Comparison of ENCODE assay signal across 23 cellular contexts in the genomic region with DNA sequence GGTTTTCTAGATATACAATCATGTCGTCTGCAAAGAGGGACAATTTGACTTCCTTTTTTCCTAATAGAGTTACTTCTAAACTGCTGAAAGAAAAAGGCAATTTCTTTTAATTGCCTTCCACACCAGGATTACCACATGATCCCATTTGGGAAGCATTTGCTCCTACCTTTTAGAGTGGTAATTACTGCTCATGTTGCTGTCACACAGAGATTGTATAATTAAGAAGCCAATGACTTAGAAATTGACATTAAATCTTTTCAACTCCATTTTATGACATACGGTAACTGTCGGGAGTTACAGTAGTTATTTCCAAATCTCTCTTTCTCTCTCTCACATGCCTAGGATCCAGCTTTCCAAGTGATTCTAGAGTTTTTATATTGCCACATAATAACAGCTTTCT.
DNase-seq lines count a peak whose midpoint lies in the region; TF ChIP-seq lines count a peak whose summit lies in the region.
"Had no signal": no experiment of that assay in that cellular context is flagged by ENCODE, and none has a peak within 500 bp of the region (broad histone marks: within the 10 kb centered on the region; RNA-seq: fewer than 3 reads in every experiment).

No MANE protein-coding gene starts in this region.

- POLR2A ChIA-PET in HEK293 (lab: Yijun Ruan, JAX), result no interaction called here

- CTCF ChIA-PET in HEK293 (lab: Yijun Ruan, JAX), result no interaction called here

- H3F3A ChIP-seq in OCI-LY1 (ENCODE audit: insufficient read depth, low read length), result no peaks in the 10 kb centered on the region

- no peaks in the 10 kb centered on the region for H3K9me2 ChIP-seq in OCI-LY1 (ENCODE audit: low read depth, low read length)

- no peaks in the 10 kb centered on the region for H3K79me2 ChIP-seq in OCI-LY1 (ENCODE audit: insufficient read depth, low read length)

- no peak overlapping the region for H3K4me3 ChIP-seq in BLaER1 treated with 17β-estradiol and CSF1 and Interleukin-3, amounts not matched to agents 10 nM and 100 nM
- H3K4me3 ChIP-seq in HEK293 (ENCODE audit: low read depth, low read length) (no peak overlapping the region), OCI-LY1 (ENCODE audit: low read depth, low read length, poor library complexity, severe bottlenecking) (no peak overlapping the region), WERI-Rb-1 (ENCODE audit: low read depth, low read length) (no peak overlapping the region)
- H3K4me3 ChIP-seq: A549, GM12878, GM23248 had no signal

- peaks cover 0 to 11% (median 4%) of the 10 kb centered on the region in 11 experiments; a peak in 8 of 22 replicates for H3K9me3 ChIP-seq in BLaER1 treated with 17β-estradiol and CSF1 and Interleukin-3, amounts not matched to agents 10 nM and 100 nM (replicated peaks in 1 of 11)
- H3K9me3 ChIP-seq in HEK293 (ENCODE audit: control insufficient read depth, insufficient read depth, low read depth, low read length) (no peaks in the 10 kb centered on the region), OCI-LY1 (ENCODE audit: low read length) (no peaks in the 10 kb centered on the region), WERI-Rb-1 (ENCODE audit: severe bottlenecking) (no peaks in the 10 kb centered on the region)
- H3K9me3 ChIP-seq: A549, BE2C, Caco-2 had no signal

- H3K4me2 ChIP-seq in BLaER1 treated with 17β-estradiol and CSF1 and Interleukin-3, amounts not matched to agents 10 nM and 100 nM, result peak overlapping the region in 7 of 11 experiments; percentile 14 to 60 (median 45); a peak in 9 of 22 replicates
- no peak overlapping the region for H3K4me2 ChIP-seq in OCI-LY1 (ENCODE audit: low read length)
- H3K4me2 ChIP-seq: A549 had no signal

- H3K27ac ChIP-seq in BLaER1 treated with 17β-estradiol and CSF1 and Interleukin-3, amounts not matched to agents 10 nM and 100 nM, result peak overlapping the region in 3 of 11 experiments; percentile 10 to 43 (median 28); a peak in 4 of 22 replicates
- H3K27ac ChIP-seq in HEK293 (ENCODE audit: extremely low read depth, low read depth, low read length), result no peak overlapping the region
- peak overlapping the region; percentile 97 for H3K27ac ChIP-seq in OCI-LY1 (ENCODE audit: low read depth, low read length, poor library complexity, severe bottlenecking)
- H3K27ac ChIP-seq in WERI-Rb-1, result no peak overlapping the region
- H3K27ac ChIP-seq: A549, C4-2B, GM23248 had no signal

- H3K4me1 ChIP-seq in BLaER1 treated with 17β-estradiol and CSF1 and Interleukin-3, amounts not matched to agents 10 nM and 100 nM, result peaks cover 26 to 50% (median 43%) of the 10 kb centered on the region in 10 experiments
- no peaks in the 10 kb centered on the region; the same call in 1 of the 2 replicates for H3K4me1 ChIP-seq in HEK293 (ENCODE audit: control insufficient read depth, insufficient read depth, low read length)
- peaks cover 63% of the 10 kb centered on the region for H3K4me1 ChIP-seq in OCI-LY1 (ENCODE audit: insufficient read depth, low read length, severe bottlenecking)
- H3K4me1 ChIP-seq: A549, Caco-2 had no signal

- no peaks in the 10 kb centered on the region for H4K20me1 ChIP-seq in BLaER1 treated with 17β-estradiol and CSF1 and Interleukin-3, amounts not matched to agents 10 nM and 100 nM
- no peaks in the 10 kb centered on the region for H4K20me1 ChIP-seq in OCI-LY1 (ENCODE audit: insufficient read depth, low read length)

- DNase-seq in effector CD8-positive, alpha-beta T cell (lab: John Stamatoyannopoulos, UW), result no peak
- no peak for DNase-seq in activated T-cell treated with anti-CD3 and anti-CD28 coated beads, Interleukin-2, amount 50 U/mL, for 1 hour
- DNase-seq in stimulated activated CD4-positive, alpha-beta T cell treated with anti-CD3 and anti-CD28 coated beads, Interleukin-2, amount 100 ng/mL, for 24 hours, result no peak
- no peak for DNase-seq in WERI-Rb-1
- DNase-seq: 8988T; ACHN; AML-193; BE2C; Caco-2; CD4-positive, CD25-positive, alpha-beta regulatory T cell; CD8-positive, alpha-beta T cell; DMS153; EL; GDM1; GM23248; H9; HFFc6 had no signal

- H3K36me3 ChIP-seq in BLaER1 treated with 17β-estradiol and CSF1 and Interleukin-3, amounts not matched to agents 10 nM and 100 nM, result no peaks in the 10 kb centered on the region
- H3K36me3 ChIP-seq in HEK293 (ENCODE audit: control insufficient read depth in 2 of 2, insufficient read depth in 1 of 2, low read length in 2 of 2) (no peaks in the 10 kb centered on the region), OCI-LY1 (ENCODE audit: insufficient read depth, low read length) (no peaks in the 10 kb centered on the region), WERI-Rb-1 (no peaks in the 10 kb centered on the region)
- H3K36me3 ChIP-seq: BE2C had no signal

- 0 out of 2 replicates have a peak overlapping the region, but pooled peaks have one; percentile 70 for H2AFZ ChIP-seq in OCI-LY1 (ENCODE audit: low read length)
- H2AFZ ChIP-seq: GM23248 had no signal

- no peak for TF ChIP-seq CTCF in HEK293 (tag by site-specific recombination; IDR thresholded peaks at IDR 0.05)
- no peak for TF ChIP-seq CTCF in OCI-LY1 (IDR thresholded peaks at IDR 0.05; ENCODE audit: low read length)
- TF ChIP-seq CTCF in WERI-Rb-1 (IDR thresholded peaks at IDR 0.05; ENCODE audit: low read depth, low read length), result no peak

- no peaks in the 10 kb centered on the region for H3K27me3 ChIP-seq in BLaER1 treated with 17β-estradiol and CSF1 and Interleukin-3, amounts not matched to agents 10 nM and 100 nM
- H3K27me3 ChIP-seq in OCI-LY1 (ENCODE audit: insufficient read depth, low read length), result no peaks in the 10 kb centered on the region
- H3K27me3 ChIP-seq in WERI-Rb-1 (ENCODE audit: insufficient read depth, low read depth, severe bottlenecking), result no peaks in the 10 kb centered on the region
- H3K27me3 ChIP-seq: BE2C had no signal

- H3K9ac ChIP-seq in BLaER1 treated with 17β-estradiol and CSF1 and Interleukin-3, amounts not matched to agents 10 nM and 100 nM, result peak overlapping the region in 1 of 11 experiments; percentile 0; a peak in 2 of 22 replicates
- no peak overlapping the region for H3K9ac ChIP-seq in OCI-LY1 (ENCODE audit: low read length)
- H3K9ac ChIP-seq: GM23248 had no signal

TF ChIP-seq in HEK293, 187 proteins besides CTCF, POLR2A, EP300 and RAD21 (continues in another document):
- TF ChIP-seq, protein P1, sequence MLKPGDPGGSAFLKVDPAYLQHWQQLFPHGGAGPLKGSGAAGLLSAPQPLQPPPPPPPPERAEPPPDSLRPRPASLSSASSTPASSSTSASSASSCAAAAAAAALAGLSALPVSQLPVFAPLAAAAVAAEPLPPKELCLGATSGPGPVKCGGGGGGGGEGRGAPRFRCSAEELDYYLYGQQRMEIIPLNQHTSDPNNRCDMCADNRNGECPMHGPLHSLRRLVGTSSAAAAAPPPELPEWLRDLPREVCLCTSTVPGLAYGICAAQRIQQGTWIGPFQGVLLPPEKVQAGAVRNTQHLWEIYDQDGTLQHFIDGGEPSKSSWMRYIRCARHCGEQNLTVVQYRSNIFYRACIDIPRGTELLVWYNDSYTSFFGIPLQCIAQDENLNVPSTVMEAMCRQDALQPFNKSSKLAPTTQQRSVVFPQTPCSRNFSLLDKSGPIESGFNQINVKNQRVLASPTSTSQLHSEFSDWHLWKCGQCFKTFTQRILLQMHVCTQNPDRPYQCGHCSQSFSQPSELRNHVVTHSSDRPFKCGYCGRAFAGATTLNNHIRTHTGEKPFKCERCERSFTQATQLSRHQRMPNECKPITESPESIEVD (tag by site-specific recombination; IDR thresholded peaks at IDR 0.05), result peak; percentile 57
- TF ChIP-seq ZNF530 (tag by site-specific recombination; IDR thresholded peaks at IDR 0.05; ENCODE audit: low read depth) (no peak), ZNF670 (tag by site-specific recombination; IDR thresholded peaks at IDR 0.05; ENCODE audit: low read depth) (no peak), OSR2 (tag by site-specific recombination; IDR thresholded peaks at IDR 0.05) (peak; percentile 33; the same call in 1 of the 2 replicates), ZNF366 (tag by site-specific recombination; conservative IDR thresholded peaks at IDR 0.05) (no peak), BCL6B (tag by site-specific recombination; IDR thresholded peaks at IDR 0.05) (no peak), ZNF140 (tag by site-specific recombination; IDR thresholded peaks at IDR 0.05) (no peak), ZNF23 (tag by site-specific recombination; IDR thresholded peaks at IDR 0.05; ENCODE audit: borderline replicate concordance) (no peak), SP7 (tag by site-specific recombination; IDR thresholded peaks at IDR 0.05) (peak; percentile 57)
- TF ChIP-seq, protein P2, sequence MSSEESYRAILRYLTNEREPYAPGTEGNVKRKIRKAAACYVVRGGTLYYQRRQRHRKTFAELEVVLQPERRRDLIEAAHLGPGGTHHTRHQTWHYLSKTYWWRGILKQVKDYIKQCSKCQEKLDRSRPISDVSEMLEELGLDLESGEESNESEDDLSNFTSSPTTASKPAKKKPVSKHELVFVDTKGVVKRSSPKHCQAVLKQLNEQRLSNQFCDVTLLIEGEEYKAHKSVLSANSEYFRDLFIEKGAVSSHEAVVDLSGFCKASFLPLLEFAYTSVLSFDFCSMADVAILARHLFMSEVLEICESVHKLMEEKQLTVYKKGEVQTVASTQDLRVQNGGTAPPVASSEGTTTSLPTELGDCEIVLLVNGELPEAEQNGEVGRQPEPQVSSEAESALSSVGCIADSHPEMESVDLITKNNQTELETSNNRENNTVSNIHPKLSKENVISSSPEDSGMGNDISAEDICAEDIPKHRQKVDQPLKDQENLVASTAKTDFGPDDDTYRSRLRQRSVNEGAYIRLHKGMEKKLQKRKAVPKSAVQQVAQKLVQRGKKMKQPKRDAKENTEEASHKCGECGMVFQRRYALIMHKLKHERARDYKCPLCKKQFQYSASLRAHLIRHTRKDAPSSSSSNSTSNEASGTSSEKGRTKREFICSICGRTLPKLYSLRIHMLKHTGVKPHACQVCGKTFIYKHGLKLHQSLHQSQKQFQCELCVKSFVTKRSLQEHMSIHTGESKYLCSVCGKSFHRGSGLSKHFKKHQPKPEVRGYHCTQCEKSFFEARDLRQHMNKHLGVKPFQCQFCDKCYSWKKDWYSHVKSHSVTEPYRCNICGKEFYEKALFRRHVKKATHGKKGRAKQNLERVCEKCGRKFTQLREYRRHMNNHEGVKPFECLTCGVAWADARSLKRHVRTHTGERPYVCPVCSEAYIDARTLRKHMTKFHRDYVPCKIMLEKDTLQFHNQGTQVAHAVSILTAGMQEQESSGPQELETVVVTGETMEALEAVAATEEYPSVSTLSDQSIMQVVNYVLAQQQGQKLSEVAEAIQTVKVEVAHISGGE (tag by site-specific recombination; conservative IDR thresholded peaks at IDR 0.05; ENCODE audit: low read depth), result no peak
